Comparison of ENCODE assay signal across 16 cellular contexts in genomic region chr10:124517466-124517865, GRCh38.
"Had no signal": no experiment of that assay in that cellular context is flagged by ENCODE, and none has a peak within 500 bp of the region (broad histone marks: within the 10 kb centered on the region; RNA-seq: fewer than 3 reads in every experiment).

No MANE protein-coding gene starts in this region.

- H3K4me1 ChIP-seq: colonic mucosa, foreskin keratinocyte had no signal

- H3K9me3 ChIP-seq: colonic mucosa had no signal

- H2AFZ ChIP-seq: hepatocyte had no signal

- H3K36me3 ChIP-seq: colonic mucosa had no signal

- H3K4me2 ChIP-seq: hepatocyte had no signal

- ATAC-seq: foreskin keratinocyte; left colon; left ventricle myocardium superior; naive thymus-derived CD8-positive, alpha-beta T cell; sciatic nerve had no signal

- H3K27ac ChIP-seq: colonic mucosa, foreskin keratinocyte, hepatocyte, skin epidermis had no signal

- H3K4me3 ChIP-seq: colonic mucosa, hepatocyte, lung, skin epidermis had no signal

- H3K4me3 Mint-ChIP-seq: naive thymus-derived CD8-positive, alpha-beta T cell had no signal

- H3K79me2 ChIP-seq: hepatocyte had no signal

- H3K27me3 ChIP-seq: colonic mucosa, foreskin keratinocyte, hepatocyte had no signal

- H3K9me3 Mint-ChIP-seq: naive thymus-derived CD8-positive, alpha-beta T cell had no signal

- DNase-seq: cerebellar nuclear complex; colonic mucosa; dermis blood vessel endothelial cell; erythroblast; foreskin keratinocyte; left colon; mesendoderm; naive thymus-derived CD8-positive, alpha-beta T cell; stimulated activated CD4-positive, alpha-beta T cell treated with anti-CD3 and anti-CD28 coated beads, Interleukin-12 subunit alpha, Interleukin-12 subunit beta, amount 100 ng/mL, for 4 hours; stimulated activated naive CD4-positive, alpha-beta T cell treated with Interleukin-2 at 50 U/mL for 16 hours; trophoblast cell had no signal
